8 cellular contexts compared by ENCODE assay signal in genomic region chr2:206158563-206159345, GRCh38. TPM values are rescaled to one million over a fixed set of nuclear protein-coding genes. Genes with fewer than 3 reads are reported as not detected.
DNase-seq lines count a peak whose midpoint lies in the region; ATAC-seq and TF ChIP-seq lines count a peak whose summit lies in the region.

No MANE protein-coding gene starts in this region.

- H3K36me3 ChIP-seq in adipocyte (ENCODE audit: control insufficient read depth, insufficient read depth, low read length, severe bottlenecking) (peaks cover 30% of the 10 kb centered on the region), iPS-15b (ENCODE audit: control insufficient read depth, insufficient read depth, low read length) (peaks cover 23% of the 10 kb centered on the region)

- peaks cover 63% of the 10 kb centered on the region for H3K36me3 Mint-ChIP-seq in Calu3 (ENCODE audit: insufficient read depth, unreplicated experiment)

- H3K9me3 ChIP-seq in adipocyte (ENCODE audit: control insufficient read depth, low read length) (no peaks in the 10 kb centered on the region), iPS-15b (ENCODE audit: control insufficient read depth, insufficient read depth, low read length) (no peaks in the 10 kb centered on the region)

- H3K4me3 Mint-ChIP-seq in Calu3 (ENCODE audit: low read depth, unreplicated experiment) = peak overlapping the region; percentile 78

- peaks cover 20% of the 10 kb centered on the region for H3K4me1 Mint-ChIP-seq in Calu3 (ENCODE audit: low read depth, unreplicated experiment)

- H3K27ac ChIP-seq in HL-60 (replicated peaks) (peak overlapping the region; percentile 93), skin epidermis (peak overlapping the region; percentile 50 to 98 (median 94))

- H3K4me3 ChIP-seq in HL-60 (replicated peaks; ENCODE audit: insufficient read depth, low read length) = peak overlapping the region; percentile 74
- H3K4me3 ChIP-seq in adipocyte (ENCODE audit: low read length) = peak overlapping the region; percentile 99
- peak overlapping the region; percentile 91 for H3K4me3 ChIP-seq in iPS-15b (ENCODE audit: low read depth, low read length)
- peak overlapping the region; percentile 47 to 91 (median 86) for H3K4me3 ChIP-seq in skin epidermis

- DNase-seq in Calu3 = no peak
- peak in 1 of 2 experiments; percentile 11 for DNase-seq in HL-60 (ENCODE audit: low read depth in 1 of 2, low spot score in 1 of 2)
- DNase-seq in adipocyte (ENCODE audit: low read depth) = peak; percentile 62
- DNase-seq in NCI-H345 (lab: John Stamatoyannopoulos, UW) = no peak
- no peak for DNase-seq in activated gamma-delta T cell treated with Interleukin-2 at 50 U/mL for 16 hours

- H3K27ac Mint-ChIP-seq in Calu3 (ENCODE audit: unreplicated experiment) = peak overlapping the region; percentile 97

- peaks cover 41% of the 10 kb centered on the region for H3K4me1 ChIP-seq in adipocyte (ENCODE audit: control insufficient read depth, insufficient read depth, low read length)
- H3K4me1 ChIP-seq in iPS-15b (ENCODE audit: control insufficient read depth, insufficient read depth, low read length) = no peaks in the 10 kb centered on the region

- peak; percentile 14 for ATAC-seq in GM21360 (IDR thresholded peaks at IDR 0.05; ENCODE audit: unreplicated experiment)

- H3K9ac ChIP-seq in adipocyte (ENCODE audit: low read length) = peak overlapping the region; percentile 98
- peak overlapping the region; percentile 86 for H3K9ac ChIP-seq in iPS-15b (ENCODE audit: low read depth, low read length)

- TF ChIP-seq CTCF in Calu3 (IDR thresholded peaks at IDR 0.05; ENCODE audit: unreplicated experiment) (no peak), HL-60 (IDR thresholded peaks at IDR 0.05; ENCODE audit: insufficient read depth, low read length) (no peak)

- BruUV-seq in Calu3 (replicated peaks; lab: Mats Ljungman, UMichigan) = TSS peak; percentile 81

- H3K9me3 Mint-ChIP-seq in Calu3 (ENCODE audit: low read depth, unreplicated experiment) = no peaks in the 10 kb centered on the region

- intact Hi-C loops in Calu3 (cut with micrococcal nuclease; ENCODE audit: unreplicated experiment) = loop anchor here (10.0 kb wide), 1 partner anchor 134 kb away; no protein-coding TSS in a partner anchor

- CTCF ChIA-PET in Calu3 (lab: Charles Lee) = no interaction called here

- no peaks in the 10 kb centered on the region for H3K27me3 Mint-ChIP-seq in Calu3 (ENCODE audit: unreplicated experiment)

- H3K27me3 ChIP-seq in HL-60 (ENCODE audit: insufficient read depth, poor library complexity, severe bottlenecking) = no peaks in the 10 kb centered on the region
- H3K27me3 ChIP-seq in adipocyte (replicated peaks; ENCODE audit: control insufficient read depth, insufficient read depth, low read length) = no peaks in the 10 kb centered on the region
- H3K27me3 ChIP-seq in iPS-15b (ENCODE audit: control insufficient read depth, insufficient read depth, low read length) = no peaks in the 10 kb centered on the region

RNA-seq across cellular contexts. Expression of gene NDUFS1, which starts 0.5 kb away (rescaled TPM):
- total RNA-seq in Calu3 (2022) = 79.2 and 81.0 TPM in 2 replicates

RNA-seq across cellular contexts. Expression of gene EEF1B2, which starts 0.9 kb away (rescaled TPM):
- 340 and 415 TPM in 2 replicates for total RNA-seq in Calu3 (2022)
